ENCODE assay signal across 1 cellular context in genomic region chr7:88310950-88311674, GRCh38.
TF ChIP-seq lines count a peak whose summit lies in the region.

No MANE protein-coding gene starts in this region.

TF ChIP-seq in HepG2, 621 proteins besides CTCF, POLR2A, EP300 and RAD21 (continued from another document):
- TF ChIP-seq PREB (CRISPR knock-in tag; IDR thresholded peaks at IDR 0.05) (no peak), ZNF33B (CRISPR knock-in tag; IDR thresholded peaks at IDR 0.05) (no peak), ZMAT3 (CRISPR knock-in tag; conservative IDR thresholded peaks at IDR 0.05) (no peak)
